ENCODE assay signal across 10 cellular contexts in the genomic region with DNA sequence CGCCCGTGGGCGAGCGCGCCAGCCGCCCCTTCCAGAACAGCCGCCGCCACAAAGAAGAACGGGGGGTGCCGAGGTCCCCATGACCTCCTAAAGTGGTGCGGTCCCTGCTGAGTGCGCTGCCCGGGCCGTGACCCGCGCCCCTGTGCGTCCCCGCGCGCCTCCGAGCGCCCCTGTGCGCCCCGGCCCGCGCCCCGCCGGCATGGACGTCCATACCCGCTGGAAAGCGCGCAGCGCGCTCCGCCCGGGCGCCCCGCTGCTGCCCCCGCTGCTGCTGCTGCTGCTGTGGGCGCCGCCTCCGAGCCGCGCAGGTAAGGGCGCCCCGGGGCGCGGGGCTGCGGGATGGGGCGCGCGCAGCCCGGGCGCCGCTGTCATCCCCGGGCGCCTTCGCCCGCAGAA. TPM values are rescaled to one million over a fixed set of nuclear protein-coding genes. Genes with fewer than 3 reads are reported as not detected.
A peak's percentile ranks its signal among the peaks of the same experiment; 100 is the strongest.
DNase-seq lines count a peak whose midpoint lies in the region; ATAC-seq, FAIRE-seq and TF ChIP-seq lines count a peak whose summit lies in the region.
"Had no signal": no experiment of that assay in that cellular context is flagged by ENCODE, and none has a peak within 500 bp of the region (broad histone marks: within the 10 kb centered on the region; RNA-seq: fewer than 3 reads in every experiment).

No MANE protein-coding gene starts in this region.

- no peak for ATAC-seq in HG03175 (IDR thresholded peaks at IDR 0.05; ENCODE audit: unreplicated experiment)
- ATAC-seq in GM18870 (IDR thresholded peaks at IDR 0.05; ENCODE audit: unreplicated experiment), result no peak

- peak overlapping the region; percentile 52 for H3K9ac ChIP-seq in keratinocyte (ENCODE audit: control insufficient read depth, extremely low read depth, insufficient read depth, low read length)

- H4K20me1 ChIP-seq in keratinocyte (ENCODE audit: control insufficient read depth, extremely low read depth, insufficient read depth, low read length), result no peaks in the 10 kb centered on the region

- H2AFZ ChIP-seq in keratinocyte (ENCODE audit: control insufficient read depth, low read length), result peak overlapping the region; percentile 40

- H3K27me3 ChIP-seq in adrenal gland (no peaks in the 10 kb centered on the region), keratinocyte (ENCODE audit: control insufficient read depth, extremely low read depth, insufficient read depth, low read length) (peaks cover 6% of the 10 kb centered on the region), spleen (replicated peaks in 1 of 7) (peaks cover 0 to 53% (median 18%) of the 10 kb centered on the region in 7 donors)

- H3K9me3 ChIP-seq in adrenal gland (replicated peaks in 1 of 3) (no peaks in the 10 kb centered on the region), keratinocyte (ENCODE audit: control insufficient read depth, low read depth, low read length) (no peaks in the 10 kb centered on the region), spleen (no peaks in the 10 kb centered on the region)
- H3K9me3 ChIP-seq: HAP-1 had no signal

- H3K9me1 ChIP-seq in keratinocyte (ENCODE audit: control insufficient read depth, extremely low read depth, insufficient read depth, low read length), result no peaks in the 10 kb centered on the region

- H3K27ac ChIP-seq in adrenal gland, result peak overlapping the region in 4 of 5 donors; percentile 49 to 91 (median 70)
- no peak overlapping the region for H3K27ac ChIP-seq in keratinocyte (ENCODE audit: control insufficient read depth, insufficient read depth, low read length)
- H3K27ac ChIP-seq in spleen, result peak overlapping the region in 7 of 8 donors; percentile 67 to 85 (median 79)

- no peak for FAIRE-seq in keratinocyte (lab: Jason Lieb, UNC)

- H3K4me1 ChIP-seq in adrenal gland (replicated peaks in 1 of 2), result peaks cover 27 to 42% of the 10 kb centered on the region in 2 donors
- peaks cover 29% of the 10 kb centered on the region for H3K4me1 ChIP-seq in keratinocyte (ENCODE audit: control insufficient read depth, extremely low read depth, insufficient read depth, low read length)
- H3K4me1 ChIP-seq in spleen, result peaks cover 0 to 70% (median 32%) of the 10 kb centered on the region in 6 donors
- H3K4me1 ChIP-seq: HAP-1 had no signal

- H3K79me2 ChIP-seq in keratinocyte (ENCODE audit: control insufficient read depth, insufficient read depth, low read length), result peaks cover 4% of the 10 kb centered on the region

- intact Hi-C loops in adrenal gland (cut with DNase I) (no loop called here), spleen (cut with DNase I; ENCODE audit: low total_unique reads) (loop anchor here (10.0 kb wide), 1 partner anchor 187 kb away; no protein-coding TSS in a partner anchor)

- peak overlapping the region; percentile 87 for H3K4me2 ChIP-seq in keratinocyte (ENCODE audit: control insufficient read depth, extremely low read depth, insufficient read depth, low read depth, low read length)

- TF ChIP-seq CTCF in HFF-Myc (IDR thresholded peaks at IDR 0.05; ENCODE audit: low read depth, low read length, missing control alignments) (no peak), adrenal gland (IDR thresholded peaks at IDR 0.05) (no peak), keratinocyte (optimal IDR thresholded peaks at IDR 0.05 in 1 of 3, IDR thresholded peaks at IDR 0.05 in 1 of 3, conservative IDR thresholded peaks at IDR 0.05 in 1 of 3; ENCODE audit: extremely low read depth in 1 of 3, insufficient read depth in 2 of 3, low read length in 3 of 3) (no peak), spleen (IDR thresholded peaks at IDR 0.05 in 8 of 11, conservative IDR thresholded peaks at IDR 0.05 in 3 of 11) (no peak)

- 1 to 2% methylated on average over 47 to 59 of the region's 59 CpGs; no CpG with 5 or more reads in 2 of the 4 donors for WGBS in adrenal gland, 4 donors
- 0 to 2% (median 1%) methylated on average over 15 to 59 of the region's 59 CpGs for WGBS in spleen, 5 donors

- DNase-seq in HFF-Myc (ENCODE audit: extremely low read depth, low read depth) (no peak), adrenal gland (no peak), keratinocyte (ENCODE audit: low read depth, low spot score) (no peak), spleen (no peak), pons (ENCODE audit: low spot score) (no peak), retina (no peak)
- DNase-seq: MM.1S had no signal

- TF ChIP-seq POLR2A in adrenal gland (IDR thresholded peaks at IDR 0.05), result no peak
- no peak for TF ChIP-seq POLR2A in spleen (IDR thresholded peaks at IDR 0.05)

- dilution Hi-C loops in keratinocyte (cut with MboI; ENCODE audit: extremely low pct_ligation_motif_present, low sequenced_read_pairs), result no loop called here

- peak overlapping the region; percentile 52 for H3K4me3 ChIP-seq in HFF-Myc (replicated peaks; ENCODE audit: low read depth, low read length)
- H3K4me3 ChIP-seq in adrenal gland, result peak overlapping the region in 2 of 4 donors; percentile 31 to 88
- H3K4me3 ChIP-seq in keratinocyte (ENCODE audit: control insufficient read depth in 2 of 3, extremely low read depth in 1 of 3, insufficient read depth in 2 of 3, low read depth in 1 of 3, low read length in 3 of 3), result peak overlapping the region; percentile 52 to 75 (median 59)
- peak overlapping the region; percentile 37 to 75 (median 57) for H3K4me3 ChIP-seq in spleen
- H3K4me3 ChIP-seq: HAP-1 had no signal

- no peaks in the 10 kb centered on the region for H3K36me3 ChIP-seq in adrenal gland (replicated peaks in 1 of 2)
- H3K36me3 ChIP-seq in keratinocyte (ENCODE audit: control insufficient read depth in 2 of 2, extremely low read depth in 1 of 2, insufficient read depth in 2 of 2, low read length in 2 of 2), result no peaks in the 10 kb centered on the region
- no peaks in the 10 kb centered on the region for H3K36me3 ChIP-seq in spleen
- H3K36me3 ChIP-seq: HAP-1 had no signal

RNA-seq across cellular contexts. Expression of a gene that starts 0.4 kb away (rescaled TPM):
- 10 to 100 TPM; 15.2 to 45.5 (median 32.5) TPM for total RNA-seq in adrenal gland
- polyA plus RNA-seq in adrenal gland, result 10 to 100 TPM in 2 of 3 donors, 1 to 10 TPM in 1; 3.5 to 44.3 (median 14.1) TPM
- polyA plus RNA-seq in keratinocyte, result 3.1 to 5.6 TPM (median 4.9 TPM) in 3 replicates
- polyA plus RNA-seq in keratinocyte (2011; ENCODE audit: low read depth), result 3.0 TPM
- 1.1 and 2.1 TPM in 2 replicates for polyA plus RNA-seq in keratinocyte (2011; cell fraction: cytosol; rRNA removed)
- polyA plus RNA-seq in keratinocyte (2011; cell fraction: nucleus; rRNA removed), result 22.0 and 30.3 TPM in 2 replicates
- polyA plus RNA-seq in keratinocyte (2012; ENCODE audit: low replicate concordance), result 0.87 and 10.2 TPM in 2 replicates
- polyA minus RNA-seq in keratinocyte, result 6.7 to 22.0 TPM (median 12.5 TPM) in 3 replicates
- polyA minus RNA-seq in keratinocyte (2011; cell fraction: cytosol; rRNA and poly(A)+ RNA removed), result 13.2 TPM
- 27.4 and 29.4 TPM in 2 replicates for polyA minus RNA-seq in keratinocyte (2011; cell fraction: nucleus; rRNA and poly(A)+ RNA removed)
- total RNA-seq in spleen, result 10 to 100 TPM; 14.6 to 50.6 (median 28.9) TPM
- polyA plus RNA-seq in spleen, result 10 to 100 TPM in 1 of 3 donors, 1 to 10 TPM in 2; 2.6 to 12.2 (median 3.1) TPM
